8 cellular contexts compared by ENCODE assay signal in genomic region chr7:98282727-98283126, GRCh38. TPM values are rescaled to one million over a fixed set of nuclear protein-coding genes. Genes with fewer than 3 reads are reported as not detected.
A peak's percentile ranks its signal among the peaks of the same experiment; 100 is the strongest.
DNase-seq lines count a peak whose midpoint lies in the region; ATAC-seq, FAIRE-seq and TF ChIP-seq lines count a peak whose summit lies in the region.
"Had no signal": no experiment of that assay in that cellular context is flagged by ENCODE, and none has a peak within 500 bp of the region (broad histone marks: within the 10 kb centered on the region; RNA-seq: fewer than 3 reads in every experiment).

No MANE protein-coding gene starts in this region.

- peak overlapping the region; percentile 84 for H3K4me3 Mint-ChIP-seq in activated naive CD8-positive, alpha-beta T cell treated with anti-CD3 and anti-CD28 coated beads for 36 hours

- ATAC-seq in HG03354 (IDR thresholded peaks at IDR 0.05; ENCODE audit: poor library complexity, severe bottlenecking, unreplicated experiment): no peak

- H3K4me3 ChIP-seq in HUES6 (ENCODE audit: low read depth, low read length) (peak overlapping the region; percentile 83), kidney (ENCODE audit: low read length in 2 of 2) (peak overlapping the region; percentile 87 to 94), stomach smooth muscle (ENCODE audit: low read length in 2 of 2) (peak overlapping the region; percentile 85 to 89)

- no peaks in the 10 kb centered on the region for H3K9me3 Mint-ChIP-seq in activated naive CD8-positive, alpha-beta T cell treated with anti-CD3 and anti-CD28 coated beads for 36 hours

- H3K27ac ChIP-seq in HUES6 (ENCODE audit: low read depth, low read length) (no peak overlapping the region), kidney (ENCODE audit: low read depth in 2 of 2, low read length in 2 of 2) (peak overlapping the region; percentile 92 to 93), stomach smooth muscle (ENCODE audit: low read length) (no peak overlapping the region)

- no peaks in the 10 kb centered on the region for H3K27me3 Mint-ChIP-seq in activated naive CD8-positive, alpha-beta T cell treated with anti-CD3 and anti-CD28 coated beads for 36 hours

- no peak for FAIRE-seq in kidney (lab: Jason Lieb, UNC)

- peaks cover 29% of the 10 kb centered on the region for H3K4me1 Mint-ChIP-seq in activated naive CD8-positive, alpha-beta T cell treated with anti-CD3 and anti-CD28 coated beads for 36 hours

- no peaks in the 10 kb centered on the region for H3K9me3 ChIP-seq in HUES6 (ENCODE audit: control insufficient read depth, insufficient read depth, low read depth, low read length)
- H3K9me3 ChIP-seq in kidney (ENCODE audit: control insufficient read depth in 1 of 2, low read length in 2 of 2): no peaks in the 10 kb centered on the region
- H3K9me3 ChIP-seq in stomach smooth muscle (ENCODE audit: control insufficient read depth in 2 of 2, low read length in 2 of 2): no peaks in the 10 kb centered on the region

- H3K27me3 ChIP-seq in HUES6 (ENCODE audit: control insufficient read depth, insufficient read depth, low read length) (no peaks in the 10 kb centered on the region), stomach smooth muscle (ENCODE audit: control insufficient read depth in 1 of 2, insufficient read depth in 2 of 2, low read length in 2 of 2) (no peaks in the 10 kb centered on the region)

- H3K4me1 ChIP-seq in HUES6 (ENCODE audit: control insufficient read depth, insufficient read depth, low read length): peaks cover 50% of the 10 kb centered on the region
- peaks cover 28 to 47% of the 10 kb centered on the region in 2 donors for H3K4me1 ChIP-seq in kidney (ENCODE audit: control insufficient read depth in 1 of 2, insufficient read depth in 1 of 2, low read depth in 1 of 2, low read length in 2 of 2)
- H3K4me1 ChIP-seq in stomach smooth muscle (ENCODE audit: control insufficient read depth, insufficient read depth, low read length): peaks cover 59% of the 10 kb centered on the region

- peaks cover 3% of the 10 kb centered on the region for H3K36me3 Mint-ChIP-seq in activated naive CD8-positive, alpha-beta T cell treated with anti-CD3 and anti-CD28 coated beads for 36 hours

- DNase-seq in activated naive CD8-positive, alpha-beta T cell treated with anti-CD3 and anti-CD28 coated beads for 36 hours: no peak
- no peak for DNase-seq in kidney
- no peak for DNase-seq in NCI-H1048 (lab: John Stamatoyannopoulos, UW)
- DNase-seq in SK-N-DZ (ENCODE audit: low spot score): no peak
- DNase-seq: NCI-H2081 treated with DMSO at 0.1 percent for 48 hours had no signal

- peak overlapping the region; percentile 85 for H3K27ac Mint-ChIP-seq in activated naive CD8-positive, alpha-beta T cell treated with anti-CD3 and anti-CD28 coated beads for 36 hours

- no peak for TF ChIP-seq CTCF in kidney (IDR thresholded peaks at IDR 0.05; ENCODE audit: borderline replicate concordance, extremely low read depth, insufficient read depth)

- peaks cover 8% of the 10 kb centered on the region; the same call in 1 of the 2 replicates for H3K36me3 ChIP-seq in HUES6 (ENCODE audit: control insufficient read depth, insufficient read depth, low read length)
- no peaks in the 10 kb centered on the region for H3K36me3 ChIP-seq in kidney (ENCODE audit: control insufficient read depth in 1 of 2, insufficient read depth in 2 of 2, low read length in 2 of 2)
- no peaks in the 10 kb centered on the region for H3K36me3 ChIP-seq in stomach smooth muscle (ENCODE audit: control insufficient read depth in 2 of 2, insufficient read depth in 2 of 2, low read length in 2 of 2)

- peak overlapping the region; percentile 76 for H3K9ac ChIP-seq in HUES6 (ENCODE audit: low read length)
- H3K9ac ChIP-seq in kidney (ENCODE audit: low read length in 2 of 2): peak overlapping the region; percentile 69 to 99
- H3K9ac ChIP-seq in stomach smooth muscle (ENCODE audit: low read length in 2 of 2): peak overlapping the region; percentile 76 to 78

- intact Hi-C loops in kidney (cut with DNase I): no loop called here

RNA-seq across cellular contexts. Expression of gene BRI3, which starts 1.2 kb away (rescaled TPM):
- 10 to 100 TPM; 51.3 to 52.3 TPM for total RNA-seq in activated naive CD8-positive, alpha-beta T cell treated with anti-CD3 and anti-CD28 coated beads for 36 hours
- 192 TPM for total RNA-seq in kidney
- 240 TPM for polyA plus RNA-seq in kidney (ENCODE audit: insufficient read depth, low read depth, low replicate concordance)
- 25.4 and 27.8 TPM in 2 replicates for polyA plus RNA-seq in SK-N-DZ (2014; cell fraction: cytosol; rRNA removed)
- 15.9 and 22.8 TPM in 2 replicates for polyA plus RNA-seq in SK-N-DZ (2014; cell fraction: nucleus; rRNA removed)

RNA-seq across cellular contexts. Expression of gene TECPR1, which starts 30.7 kb away (rescaled TPM):
- total RNA-seq in activated naive CD8-positive, alpha-beta T cell treated with anti-CD3 and anti-CD28 coated beads for 36 hours: 10 to 100 TPM; 18.3 to 25.6 TPM
- 39.5 TPM for total RNA-seq in kidney
- 5.1 TPM for polyA plus RNA-seq in kidney (ENCODE audit: insufficient read depth, low read depth, low replicate concordance)
- polyA plus RNA-seq in SK-N-DZ (2014; cell fraction: cytosol; rRNA removed): 21.2 and 34.4 TPM in 2 replicates
- polyA plus RNA-seq in SK-N-DZ (2014; cell fraction: nucleus; rRNA removed): 55.3 and 70.7 TPM in 2 replicates

Comparison
In these comparisons a context has a peak if more than half of its experiments do, and no peak if none do; other contexts are left out.
1. H3K27ac ChIP-seq: peak in kidney (2 of 2); none in HUES6 (single experiment) and stomach smooth muscle (single experiment).
2. Peak in every context shown above with its lines, with median percentiles within 50 percentile points of each other: H3K4me3 ChIP-seq and H3K9ac ChIP-seq.